2 cellular contexts compared by ENCODE assay signal in the genomic region with DNA sequence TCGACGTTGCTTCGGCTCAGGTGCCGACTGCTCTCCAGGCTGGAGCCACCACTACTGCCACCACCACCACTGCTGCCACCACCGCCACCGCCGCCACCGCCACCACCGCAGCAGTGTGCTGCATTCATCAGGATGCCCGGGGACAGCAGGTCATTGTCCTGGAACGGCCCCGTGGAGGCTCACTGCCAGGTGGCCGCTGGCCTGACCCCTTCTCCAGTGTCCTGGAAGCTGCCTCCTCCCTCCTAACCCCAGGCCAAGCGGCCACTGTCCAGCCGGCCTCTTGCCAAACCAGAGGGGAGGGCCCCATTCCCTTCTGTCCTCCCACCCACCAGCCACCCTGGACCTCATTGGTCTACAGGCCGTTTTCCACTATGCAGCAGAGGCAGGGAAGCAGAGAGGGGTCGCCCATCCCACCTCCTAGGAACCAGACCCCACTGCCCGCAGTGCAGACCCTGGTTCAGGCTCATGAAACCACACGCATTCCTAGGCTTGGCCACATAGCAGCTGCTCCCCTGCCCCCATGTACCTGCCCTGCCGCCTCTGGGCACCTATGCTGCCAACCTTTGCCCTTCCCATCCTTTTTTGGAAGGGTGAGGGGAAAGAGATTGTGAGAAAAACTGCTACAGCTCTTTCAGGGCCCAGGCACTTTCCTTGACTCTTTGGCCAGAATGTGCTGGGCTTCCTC.
TF ChIP-seq lines count a peak whose summit lies in the region.

No MANE protein-coding gene starts in this region.

TF ChIP-seq in H1, 55 proteins besides CTCF, POLR2A, EP300 and RAD21:
- TF ChIP-seq BRCA1 (IDR thresholded peaks at IDR 0.05; ENCODE audit: low read depth, low read length) (no peak), TAF1 (IDR thresholded peaks at IDR 0.05; ENCODE audit: low read depth, low read length) (no peak), TAF7 (optimal IDR thresholded peaks at IDR 0.05; ENCODE audit: borderline replicate concordance, low read depth, low read length) (no peak), EGR1 (IDR thresholded peaks at IDR 0.05; ENCODE audit: borderline replicate concordance, low read depth, low read length) (no peak), CHD2 (IDR thresholded peaks at IDR 0.05; ENCODE audit: low read length) (no peak), TBP (IDR thresholded peaks at IDR 0.05; ENCODE audit: low read depth, low read length) (no peak), RXRA (IDR thresholded peaks at IDR 0.05; ENCODE audit: insufficient read depth, low read depth, low read length) (no peak), HDAC6 (IDR thresholded peaks at IDR 0.05; ENCODE audit: low read depth, low read length) (no peak), GABPA (IDR thresholded peaks at IDR 0.05; ENCODE audit: borderline replicate concordance, insufficient read depth, low read length) (no peak), ZNF274 (IDR thresholded peaks at IDR 0.05; ENCODE audit: borderline replicate concordance, extremely low read depth, low read length) (no peak)
- TF ChIP-seq, protein P1, sequence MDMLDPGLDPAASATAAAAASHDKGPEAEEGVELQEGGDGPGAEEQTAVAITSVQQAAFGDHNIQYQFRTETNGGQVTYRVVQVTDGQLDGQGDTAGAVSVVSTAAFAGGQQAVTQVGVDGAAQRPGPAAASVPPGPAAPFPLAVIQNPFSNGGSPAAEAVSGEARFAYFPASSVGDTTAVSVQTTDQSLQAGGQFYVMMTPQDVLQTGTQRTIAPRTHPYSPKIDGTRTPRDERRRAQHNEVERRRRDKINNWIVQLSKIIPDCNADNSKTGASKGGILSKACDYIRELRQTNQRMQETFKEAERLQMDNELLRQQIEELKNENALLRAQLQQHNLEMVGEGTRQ (IDR thresholded peaks at IDR 0.05; ENCODE audit: low read length): no peak
- TF ChIP-seq, protein P2, sequence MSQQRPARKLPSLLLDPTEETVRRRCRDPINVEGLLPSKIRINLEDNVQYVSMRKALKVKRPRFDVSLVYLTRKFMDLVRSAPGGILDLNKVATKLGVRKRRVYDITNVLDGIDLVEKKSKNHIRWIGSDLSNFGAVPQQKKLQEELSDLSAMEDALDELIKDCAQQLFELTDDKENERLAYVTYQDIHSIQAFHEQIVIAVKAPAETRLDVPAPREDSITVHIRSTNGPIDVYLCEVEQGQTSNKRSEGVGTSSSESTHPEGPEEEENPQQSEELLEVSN (IDR thresholded peaks at IDR 0.05): no peak

TF ChIP-seq in liver, 16 proteins besides CTCF, POLR2A, EP300 and RAD21:
- TF ChIP-seq EGR1 (IDR thresholded peaks at IDR 0.05; ENCODE audit: low read depth in 2 of 2) (peak; percentile 20 to 33), NR2F2 (IDR thresholded peaks at IDR 0.05) (peak; percentile 95), HNF4G (IDR thresholded peaks at IDR 0.05) (peak; percentile 91), FOXA2 (IDR thresholded peaks at IDR 0.05) (peak; percentile 34), GABPA (IDR thresholded peaks at IDR 0.05 in 1 of 2, conservative IDR thresholded peaks at IDR 0.05 in 1 of 2) (peak in 1 of 2 donors; percentile 24), TAF1 (conservative IDR thresholded peaks at IDR 0.05) (no peak), RXRA (IDR thresholded peaks at IDR 0.05) (peak; percentile 98 to 100), HNF4A (conservative IDR thresholded peaks at IDR 0.05) (peak; percentile 95 to 99), FOXA1 (IDR thresholded peaks at IDR 0.05) (no peak), SP1 (IDR thresholded peaks at IDR 0.05) (peak; percentile 95), YY1 (IDR thresholded peaks at IDR 0.05) (peak; percentile 39), JUND (IDR thresholded peaks at IDR 0.05) (peak; percentile 25 to 27)
- TF ChIP-seq, protein P3, sequence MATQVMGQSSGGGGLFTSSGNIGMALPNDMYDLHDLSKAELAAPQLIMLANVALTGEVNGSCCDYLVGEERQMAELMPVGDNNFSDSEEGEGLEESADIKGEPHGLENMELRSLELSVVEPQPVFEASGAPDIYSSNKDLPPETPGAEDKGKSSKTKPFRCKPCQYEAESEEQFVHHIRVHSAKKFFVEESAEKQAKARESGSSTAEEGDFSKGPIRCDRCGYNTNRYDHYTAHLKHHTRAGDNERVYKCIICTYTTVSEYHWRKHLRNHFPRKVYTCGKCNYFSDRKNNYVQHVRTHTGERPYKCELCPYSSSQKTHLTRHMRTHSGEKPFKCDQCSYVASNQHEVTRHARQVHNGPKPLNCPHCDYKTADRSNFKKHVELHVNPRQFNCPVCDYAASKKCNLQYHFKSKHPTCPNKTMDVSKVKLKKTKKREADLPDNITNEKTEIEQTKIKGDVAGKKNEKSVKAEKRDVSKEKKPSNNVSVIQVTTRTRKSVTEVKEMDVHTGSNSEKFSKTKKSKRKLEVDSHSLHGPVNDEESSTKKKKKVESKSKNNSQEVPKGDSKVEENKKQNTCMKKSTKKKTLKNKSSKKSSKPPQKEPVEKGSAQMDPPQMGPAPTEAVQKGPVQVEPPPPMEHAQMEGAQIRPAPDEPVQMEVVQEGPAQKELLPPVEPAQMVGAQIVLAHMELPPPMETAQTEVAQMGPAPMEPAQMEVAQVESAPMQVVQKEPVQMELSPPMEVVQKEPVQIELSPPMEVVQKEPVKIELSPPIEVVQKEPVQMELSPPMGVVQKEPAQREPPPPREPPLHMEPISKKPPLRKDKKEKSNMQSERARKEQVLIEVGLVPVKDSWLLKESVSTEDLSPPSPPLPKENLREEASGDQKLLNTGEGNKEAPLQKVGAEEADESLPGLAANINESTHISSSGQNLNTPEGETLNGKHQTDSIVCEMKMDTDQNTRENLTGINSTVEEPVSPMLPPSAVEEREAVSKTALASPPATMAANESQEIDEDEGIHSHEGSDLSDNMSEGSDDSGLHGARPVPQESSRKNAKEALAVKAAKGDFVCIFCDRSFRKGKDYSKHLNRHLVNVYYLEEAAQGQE (IDR thresholded peaks at IDR 0.05): peak; percentile 70
- TF ChIP-seq, protein P4, sequence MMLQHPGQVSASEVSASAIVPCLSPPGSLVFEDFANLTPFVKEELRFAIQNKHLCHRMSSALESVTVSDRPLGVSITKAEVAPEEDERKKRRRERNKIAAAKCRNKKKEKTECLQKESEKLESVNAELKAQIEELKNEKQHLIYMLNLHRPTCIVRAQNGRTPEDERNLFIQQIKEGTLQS (IDR thresholded peaks at IDR 0.05): no peak
- TF ChIP-seq, protein P5, sequence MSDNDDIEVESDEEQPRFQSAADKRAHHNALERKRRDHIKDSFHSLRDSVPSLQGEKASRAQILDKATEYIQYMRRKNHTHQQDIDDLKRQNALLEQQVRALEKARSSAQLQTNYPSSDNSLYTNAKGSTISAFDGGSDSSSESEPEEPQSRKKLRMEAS (IDR thresholded peaks at IDR 0.05): no peak
